Comparison of ENCODE assay signal across 7 cellular contexts in genomic region chr1:170366980-170367379, GRCh38.
"Had no signal": no experiment of that assay in that cellular context is flagged by ENCODE, and none has a peak within 500 bp of the region (broad histone marks: within the 10 kb centered on the region; RNA-seq: fewer than 3 reads in every experiment).

No MANE protein-coding gene starts in this region.

- H3K9me3 Mint-ChIP-seq: GM23338, H9, HFFc6 had no signal

- H3K4me3 Mint-ChIP-seq: GM23338, H9, HFFc6, IgD-negative memory B cell had no signal

- H3K36me3 Mint-ChIP-seq: IgD-negative memory B cell had no signal

- H2AFZ ChIP-seq: GM23338 had no signal

- DNase-seq: H9, HCEC 1CT, HFFc6, KBM-7 had no signal

- H3K4me1 Mint-ChIP-seq: GM23338, H9, IgD-negative memory B cell had no signal

- H3K4me2 ChIP-seq: GM23338 had no signal

- ATAC-seq: GM23338, HepG2 had no signal

- H3K27ac Mint-ChIP-seq: GM23338, H9, HFFc6 had no signal

- H3K27me3 Mint-ChIP-seq: IgD-negative memory B cell had no signal

- H3K4me3 ChIP-seq: GM23338 had no signal
